In genomic region chr22:48937032-48937639, GRCh38 we compare ENCODE assay signal across 9 cellular contexts.
"Had no signal": no experiment of that assay in that cellular context is flagged by ENCODE, and none has a peak within 500 bp of the region (broad histone marks: within the 10 kb centered on the region; RNA-seq: fewer than 3 reads in every experiment).

No MANE protein-coding gene starts in this region.

- H3K4me3 ChIP-seq: heart right ventricle, neural progenitor cell, SJCRH30, smooth muscle cell, thoracic aorta had no signal

- H3K4me1 ChIP-seq: heart right ventricle, neural progenitor cell, parathyroid adenoma had no signal

- H3K9ac ChIP-seq: neural progenitor cell, parathyroid adenoma had no signal

- H3K27me3 ChIP-seq: neural progenitor cell had no signal

- H3K27ac ChIP-seq: heart right ventricle, neural progenitor cell, parathyroid adenoma, SJCRH30, thoracic aorta had no signal

- ATAC-seq: heart right ventricle had no signal

- H3K4me3 Mint-ChIP-seq: activated naive CD4-positive, alpha-beta T cell treated with anti-CD3 and anti-CD28 coated beads for 36 hours; mesothelial cell of epicardium; neural progenitor cell had no signal

- H3K36me3 ChIP-seq: heart right ventricle, neural progenitor cell, SJCRH30, thoracic aorta had no signal

- H3K4me1 Mint-ChIP-seq: neural progenitor cell had no signal

- DNase-seq: activated naive CD4-positive, alpha-beta T cell treated with anti-CD3 and anti-CD28 coated beads for 36 hours; heart right ventricle; SJCRH30; stimulated activated naive CD4-positive, alpha-beta T cell had no signal

- H3K9me3 ChIP-seq: SJCRH30, thoracic aorta had no signal

- H3K36me3 Mint-ChIP-seq: mesothelial cell of epicardium, neural progenitor cell had no signal

- H3K27ac Mint-ChIP-seq: activated naive CD4-positive, alpha-beta T cell treated with anti-CD3 and anti-CD28 coated beads for 36 hours; mesothelial cell of epicardium; neural progenitor cell had no signal
